Comparison of ENCODE assay signal across 1 cellular context in genomic region chr9:5263568-5264218, GRCh38.
TF ChIP-seq lines count a peak whose summit lies in the region.

No MANE protein-coding gene starts in this region.

TF ChIP-seq in WTC11, 78 proteins besides CTCF, POLR2A, EP300 and RAD21 (continued from another document):
- TF ChIP-seq STAT6 (CRISPR knock-in tag; conservative IDR thresholded peaks at IDR 0.05; ENCODE audit: low read depth), result no peak
- TF ChIP-seq RELA (CRISPR knock-in tag; IDR thresholded peaks at IDR 0.05; ENCODE audit: borderline replicate concordance), result no peak
- TF ChIP-seq, protein P1, sequence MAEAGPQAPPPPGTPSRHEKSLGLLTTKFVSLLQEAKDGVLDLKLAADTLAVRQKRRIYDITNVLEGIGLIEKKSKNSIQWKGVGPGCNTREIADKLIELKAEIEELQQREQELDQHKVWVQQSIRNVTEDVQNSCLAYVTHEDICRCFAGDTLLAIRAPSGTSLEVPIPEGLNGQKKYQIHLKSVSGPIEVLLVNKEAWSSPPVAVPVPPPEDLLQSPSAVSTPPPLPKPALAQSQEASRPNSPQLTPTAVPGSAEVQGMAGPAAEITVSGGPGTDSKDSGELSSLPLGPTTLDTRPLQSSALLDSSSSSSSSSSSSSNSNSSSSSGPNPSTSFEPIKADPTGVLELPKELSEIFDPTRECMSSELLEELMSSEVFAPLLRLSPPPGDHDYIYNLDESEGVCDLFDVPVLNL (CRISPR knock-in tag; IDR thresholded peaks at IDR 0.05; ENCODE audit: borderline replicate concordance, low read depth), result no peak
- TF ChIP-seq ZNF219 (CRISPR knock-in tag; IDR thresholded peaks at IDR 0.05; ENCODE audit: borderline replicate concordance), result no peak
